ENCODE assay signal across 8 cellular contexts in genomic region chr21:45403825-45404725, GRCh38. TPM values are rescaled to one million over a fixed set of nuclear protein-coding genes. Genes with fewer than 3 reads are reported as not detected.
A peak's percentile ranks its signal among the peaks of the same experiment; 100 is the strongest.
DNase-seq lines count a peak whose midpoint lies in the region; ATAC-seq and TF ChIP-seq lines count a peak whose summit lies in the region.

No MANE protein-coding gene starts in this region.

- H3K9me3 ChIP-seq in mucosa of descending colon = no peaks in the 10 kb centered on the region

- peaks cover 0 to 49% (median 17%) of the 10 kb centered on the region in 45 donors for H3K27me3 ChIP-seq in dorsolateral prefrontal cortex

- no peaks in the 10 kb centered on the region for H3K36me3 ChIP-seq in mucosa of descending colon (ENCODE audit: low read depth)

- intact Hi-C loops in dorsolateral prefrontal cortex (cut with DNase I) (no loop called here), mucosa of descending colon (cut with DNase I, micrococcal nuclease) (no loop called here)

- peak; percentile 20 for ATAC-seq in mucosa of descending colon

- H3K27ac ChIP-seq in dorsolateral prefrontal cortex = peak overlapping the region in 7 of 59 donors; percentile 7 to 57 (median 47)

- in situ Hi-C loops in ACHN (cut with HindIII; ENCODE audit: low pct_ligation_motif_present, low pct_unique_long_range_greater_than_20kb, low sequenced_read_pairs) = no loop called here

- H3K4me3 ChIP-seq in LNCaP clone FGC (ENCODE audit: low read depth, low read length) (peak overlapping the region; percentile 31; the same call in 1 of the 2 replicates), dorsolateral prefrontal cortex (peak overlapping the region in 55 of 59 donors; percentile 14 to 67 (median 42)), mucosa of descending colon (no peak overlapping the region)

- DNase-seq in ACHN = peak; percentile 63
- no peak for DNase-seq in LNCaP clone FGC (ENCODE audit: low read depth)
- no peak for DNase-seq in dorsolateral prefrontal cortex
- peak; percentile 14 to 61 (median 39) for DNase-seq in mucosa of descending colon
- no peak for DNase-seq in GF-D8 (lab: John Stamatoyannopoulos, UW)
- DNase-seq in DMS153 (lab: John Stamatoyannopoulos, UW) = no peak
- no peak for DNase-seq in Ammon's horn (ENCODE audit: low spot score)
- no peak for DNase-seq in activated CD4-positive, alpha-beta T cell treated with anti-CD3 and anti-CD28 coated beads, Interleukin-2, amount 50 U/mL, for 48 hours

- TF ChIP-seq CTCF in LNCaP clone FGC (IDR thresholded peaks at IDR 0.05; ENCODE audit: control insufficient read depth, extremely low read depth, insufficient read depth) (no peak), dorsolateral prefrontal cortex (IDR thresholded peaks at IDR 0.05 in 54 of 56, conservative IDR thresholded peaks at IDR 0.05 in 2 of 56; ENCODE audit: low read depth in 1 of 56, partially characterized antibody in 56 of 56) (no peak), mucosa of descending colon (IDR thresholded peaks at IDR 0.05) (no peak)

- peaks cover 10% of the 10 kb centered on the region for H3K4me1 ChIP-seq in mucosa of descending colon (ENCODE audit: low read depth)

RNA-seq across cellular contexts. Expression of gene COL18A1, which starts 0.9 kb away (rescaled TPM):
- total RNA-seq in dorsolateral prefrontal cortex (10 to 100 TPM in 118 of 120 experiments, 1 to 10 TPM in 2; 9.3 to 67.9 (median 18.9) TPM), mucosa of descending colon (10 to 100 TPM in 2 of 3 donors, 1 to 10 TPM in 1; 4.6 to 46.9 (median 21.3) TPM)

Comparison
In these comparisons a context has a peak if more than half of its experiments do, and no peak if none do; other contexts are left out.
1. DNase-seq: peak in ACHN (single experiment) and mucosa of descending colon (3 of 3); none in LNCaP clone FGC (single experiment), dorsolateral prefrontal cortex (0 of 10), GF-D8 (single experiment), DMS153 (single experiment), Ammon's horn (single experiment) and activated CD4-positive, alpha-beta T cell treated with anti-CD3 and anti-CD28 coated beads, Interleukin-2, amount 50 U/mL, for 48 hours (0 of 2).